In the genomic region with DNA sequence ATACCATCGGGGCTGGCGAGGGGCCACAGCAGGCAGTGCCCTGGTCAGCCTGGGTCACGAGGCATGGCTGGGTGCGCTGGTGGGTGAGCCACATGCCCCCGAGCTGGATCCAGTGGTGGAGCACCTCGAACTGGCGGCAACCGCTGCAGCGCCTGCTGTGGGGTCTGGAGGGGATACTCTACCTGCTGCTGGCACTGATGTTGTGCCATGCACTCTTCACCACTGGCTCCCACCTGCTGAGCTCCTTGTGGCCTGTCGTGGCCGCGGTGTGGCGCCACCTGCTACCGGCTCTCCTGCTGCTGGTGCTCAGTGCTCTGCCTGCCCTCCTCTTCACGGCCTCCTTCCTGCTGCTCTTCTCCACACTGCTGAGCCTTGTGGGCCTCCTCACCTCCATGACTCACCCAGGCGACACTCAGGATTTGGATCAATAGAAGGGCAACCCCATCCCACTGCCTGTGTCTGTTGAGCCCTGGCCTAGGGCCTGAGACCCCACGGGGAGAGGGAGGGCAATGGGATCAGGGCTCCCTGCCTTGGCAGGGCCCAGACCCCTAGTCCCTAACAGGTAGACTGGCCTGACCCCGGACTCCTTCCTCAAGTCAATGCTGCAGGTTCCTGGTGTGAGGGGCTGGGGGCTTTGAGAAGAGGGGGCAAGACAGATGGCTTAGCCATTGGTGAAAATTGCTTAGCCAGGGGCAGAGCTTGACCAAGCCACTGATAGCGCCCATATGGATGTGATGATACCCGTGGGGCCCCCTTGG, we compare ENCODE assay signal across 1 cellular context.
TF ChIP-seq lines count a peak whose summit lies in the region.

No MANE protein-coding gene starts in this region.

TF ChIP-seq in K562, 482 proteins besides CTCF, POLR2A, EP300 and RAD21:
- TF ChIP-seq STAG1 (CRISPR knock-in tag; IDR thresholded peaks at IDR 0.05; ENCODE audit: borderline replicate concordance) = no peak
- peak; percentile 40; the same call in 1 of the 2 replicates for TF ChIP-seq SMC3 (conservative IDR thresholded peaks at IDR 0.05; ENCODE audit: insufficient read depth, low read depth, low read length)
- TF ChIP-seq, protein P1, sequence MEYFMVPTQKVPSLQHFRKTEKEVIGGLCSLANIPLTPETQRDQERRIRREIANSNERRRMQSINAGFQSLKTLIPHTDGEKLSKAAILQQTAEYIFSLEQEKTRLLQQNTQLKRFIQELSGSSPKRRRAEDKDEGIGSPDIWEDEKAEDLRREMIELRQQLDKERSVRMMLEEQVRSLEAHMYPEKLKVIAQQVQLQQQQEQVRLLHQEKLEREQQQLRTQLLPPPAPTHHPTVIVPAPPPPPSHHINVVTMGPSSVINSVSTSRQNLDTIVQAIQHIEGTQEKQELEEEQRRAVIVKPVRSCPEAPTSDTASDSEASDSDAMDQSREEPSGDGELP (CRISPR knock-in tag; IDR thresholded peaks at IDR 0.05; ENCODE audit: borderline replicate concordance) = 0 out of 2 replicates have a peak, but pooled peaks have one; percentile 20
- peak; percentile 67 for TF ChIP-seq ZNF263 (CRISPR knock-in tag; IDR thresholded peaks at IDR 0.05; ENCODE audit: borderline replicate concordance)
